In genomic region chr19:41351339-41352245, GRCh38 we compare ENCODE assay signal across 8 cellular contexts. TPM values are rescaled to one million over a fixed set of nuclear protein-coding genes. Genes with fewer than 3 reads are reported as not detected.
A peak's percentile ranks its signal among the peaks of the same experiment; 100 is the strongest.
DNase-seq lines count a peak whose midpoint lies in the region; ATAC-seq and TF ChIP-seq lines count a peak whose summit lies in the region.

No MANE protein-coding gene starts in this region.

- DNase-seq in GM13976 (ENCODE audit: low spot score): peak; percentile 87
- peak; percentile 49 for DNase-seq in RKO (ENCODE audit: low spot score)
- peak; percentile 80 for DNase-seq in activated T-helper 9 cell treated with anti-CD3 and anti-CD28 coated beads, Interleukin-2, amount 50 U/mL, for 16 hours (ENCODE audit: low read depth)
- DNase-seq in osteocyte (ENCODE audit: extremely low spot score, unreplicated experiment): peak; percentile 88
- peak; percentile 28 to 35 for DNase-seq in thyroid gland

- H3K27me3 ChIP-seq in gastroesophageal sphincter (no peaks in the 10 kb centered on the region), thyroid gland (peaks cover 3% of the 10 kb centered on the region)

- in situ Hi-C loops in GM13976 (cut with MboI; ENCODE audit: low sequenced_read_pairs, unreplicated experiment): no loop called here

- H3K36me3 ChIP-seq in gastroesophageal sphincter (peaks cover 0 to 19% of the 10 kb centered on the region in 2 donors), thyroid gland (no peaks in the 10 kb centered on the region)

- H3K27ac Mint-ChIP-seq in osteocyte (ENCODE audit: unreplicated experiment): peak overlapping the region; percentile 92

- WGBS in gastroesophageal sphincter (ENCODE audit: low coverage in 1 of 2), 2 donors: 0 to 2% methylated on average over 8 to 23 of the region's 58 CpGs
- WGBS in thyroid gland, 2 donors: 1 to 2% methylated on average over 28 to 49 of the region's 58 CpGs

- TF ChIP-seq EP300 in gastroesophageal sphincter (IDR thresholded peaks at IDR 0.05): no peak

- H3K9me3 Mint-ChIP-seq in osteocyte (ENCODE audit: unreplicated experiment): no peaks in the 10 kb centered on the region

- no peaks in the 10 kb centered on the region for H3K9me3 ChIP-seq in gastroesophageal sphincter
- no peaks in the 10 kb centered on the region for H3K9me3 ChIP-seq in thyroid gland

- intact Hi-C loops in thyroid gland (cut with DNase I): loop anchor here (5.0 kb wide), 1 partner anchor 39 kb away; the partner anchor contains the start of gene CCDC97

- ATAC-seq in HG02678 (IDR thresholded peaks at IDR 0.05; ENCODE audit: unreplicated experiment): peak; percentile 48
- ATAC-seq in gastroesophageal sphincter: peak; percentile 54
- ATAC-seq in GM21737 (IDR thresholded peaks at IDR 0.05; ENCODE audit: unreplicated experiment): no peak

- TF ChIP-seq POLR2A in gastroesophageal sphincter (IDR thresholded peaks at IDR 0.05) (peak in 1 of 2 donors; percentile 7), thyroid gland (IDR thresholded peaks at IDR 0.05) (no peak)

- no peaks in the 10 kb centered on the region for H3K27me3 Mint-ChIP-seq in osteocyte (ENCODE audit: unreplicated experiment)

- peaks cover 0 to 63% (median 6%) of the 10 kb centered on the region in 3 donors for H3K4me1 ChIP-seq in gastroesophageal sphincter
- H3K4me1 ChIP-seq in thyroid gland: peaks cover 18 to 21% of the 10 kb centered on the region in 2 donors

- H3K27ac ChIP-seq in gastroesophageal sphincter (peak overlapping the region in 3 of 4 donors; percentile 89 to 90 (median 89)), thyroid gland (peak overlapping the region in 2 of 3 donors; percentile 49 to 70)

- H3K4me1 Mint-ChIP-seq in osteocyte (ENCODE audit: unreplicated experiment): peaks cover 27% of the 10 kb centered on the region

- H3K36me3 Mint-ChIP-seq in osteocyte (ENCODE audit: unreplicated experiment): peaks cover 6% of the 10 kb centered on the region

- peak overlapping the region; percentile 97 for H3K4me3 Mint-ChIP-seq in osteocyte (ENCODE audit: unreplicated experiment)

- TF ChIP-seq CTCF in GM13976 (IDR thresholded peaks at IDR 0.05; ENCODE audit: borderline replicate concordance, control extremely low read depth, extremely low read depth, insufficient read depth, missing control alignments) (no peak), gastroesophageal sphincter (IDR thresholded peaks at IDR 0.05) (no peak), osteocyte (IDR thresholded peaks at IDR 0.05) (no peak), thyroid gland (IDR thresholded peaks at IDR 0.05) (no peak)

- peak overlapping the region; percentile 75 to 92 for H3K4me3 ChIP-seq in gastroesophageal sphincter
- H3K4me3 ChIP-seq in thyroid gland (replicated peaks in 1 of 3): peak overlapping the region in 2 of 3 donors; percentile 16 to 45

RNA-seq across cellular contexts. Expression of gene TGFB1, which starts 2.1 kb away (rescaled TPM):
- 10 to 100 TPM; 12.9 to 39.3 (median 22.1) TPM for total RNA-seq in gastroesophageal sphincter
- total RNA-seq in osteocyte: 244 and 255 TPM in 2 replicates
- total RNA-seq in thyroid gland: 10 to 100 TPM in 3 of 4 donors, 1 to 10 TPM in 1; 9.6 to 13.7 (median 11.0) TPM

RNA-seq across cellular contexts. Expression of gene B9D2, which starts 12.4 kb away (rescaled TPM):
- total RNA-seq in gastroesophageal sphincter (10 to 100 TPM in 1 of 4 donors, 1 to 10 TPM in 3; 5.2 to 10.1 (median 6.7) TPM), osteocyte (4.6 and 5.5 TPM in 2 replicates), thyroid gland (10 to 100 TPM in 2 of 4 donors, 1 to 10 TPM in 2; 5.9 to 12.5 (median 9.9) TPM)

RNA-seq across cellular contexts. Expression of gene TMEM91, which starts 24.7 kb away (rescaled TPM):
- 10 to 100 TPM in 2 of 4 donors, 1 to 10 TPM in 2; 7.9 to 17.5 (median 13.3) TPM for total RNA-seq in gastroesophageal sphincter
- 8.5 and 9.2 TPM in 2 replicates for total RNA-seq in osteocyte
- 10 to 100 TPM in 2 of 4 donors, 1 to 10 TPM in 2; 5.0 to 14.9 (median 9.0) TPM for total RNA-seq in thyroid gland

RNA-seq across cellular contexts. Expression of gene CCDC97, which starts 41.6 kb away (rescaled TPM):
- 10 to 100 TPM; 11.6 to 18.9 (median 15.9) TPM for total RNA-seq in gastroesophageal sphincter
- 34.4 and 35.9 TPM in 2 replicates for total RNA-seq in osteocyte
- 10 to 100 TPM; 10.6 to 22.0 (median 19.3) TPM for total RNA-seq in thyroid gland

RNA-seq across cellular contexts. Expression of gene EXOSC5, which starts 45.6 kb away (rescaled TPM):
- 10 to 100 TPM; 11.4 to 16.0 (median 14.2) TPM for total RNA-seq in gastroesophageal sphincter
- total RNA-seq in osteocyte: 10.6 and 11.6 TPM in 2 replicates
- 10 to 100 TPM; 11.8 to 20.7 (median 14.2) TPM for total RNA-seq in thyroid gland

Comparison
In these comparisons a context has a peak if more than half of its experiments do, and no peak if none do; other contexts are left out.
1. DNase-seq: peak in every context shown above with its lines; median percentile 88 in osteocyte; 87 in GM13976; 80 in activated T-helper 9 cell treated with anti-CD3 and anti-CD28 coated beads, Interleukin-2, amount 50 U/mL, for 16 hours; 49 in RKO; 32 in thyroid gland.